In the genomic region with DNA sequence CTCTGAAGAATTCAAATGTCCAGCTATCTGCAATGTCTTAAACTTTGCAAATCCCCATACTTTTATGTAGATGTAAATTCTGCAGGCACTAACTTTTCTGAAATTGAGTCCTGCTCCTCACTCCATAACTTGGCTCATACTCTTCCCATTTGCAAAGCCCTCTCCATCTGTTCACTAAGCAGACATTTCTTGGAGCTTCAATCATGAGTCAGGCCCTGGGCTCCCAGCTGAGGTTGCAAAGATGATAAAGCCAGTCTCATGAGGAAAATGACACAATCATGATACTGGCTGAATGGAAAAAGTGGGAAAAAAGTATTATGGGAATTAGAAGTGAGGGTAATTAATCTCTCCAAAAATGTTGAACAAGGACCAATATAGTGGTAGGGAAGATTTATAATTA, we compare ENCODE assay signal across 18 cellular contexts.
"Had no signal": no experiment of that assay in that cellular context is flagged by ENCODE, and none has a peak within 500 bp of the region (broad histone marks: within the 10 kb centered on the region; RNA-seq: fewer than 3 reads in every experiment).

No MANE protein-coding gene starts in this region.

- H3K4me3 Mint-ChIP-seq: activated CD4-positive, alpha-beta memory T cell treated with anti-CD3 and anti-CD28 coated beads for 36 hours; activated CD4-positive, alpha-beta T cell treated with anti-CD3 and anti-CD28 coated beads for 36 hours; activated CD8-positive, alpha-beta memory T cell treated with anti-CD3 and anti-CD28 coated beads, Interleukin-2, amount 10 ng/mL, durations not matched to agents 7 days and 5 days; activated naive CD4-positive, alpha-beta T cell treated with anti-CD3 and anti-CD28 coated beads, Interleukin-2, amount 10 ng/mL, durations not matched to agents 7 days and 5 days; memory B cell; naive thymus-derived CD8-positive, alpha-beta T cell; stimulated activated memory B cell treated with anti-CD40 and anti-IgM and Interleukin-4, amounts not matched to agents 10 μg/mL and 1 μg/mL and 100 μg/mL, for 72 hours; T-helper 1 cell treated with Interleukin-12 subunit alpha and Interleukin-12 subunit beta and Interleukin-4 antibody, amounts not matched to agents 30 μg/mL and 1 μg/mL, for 36 hours had no signal

- H3K4me1 Mint-ChIP-seq: activated CD4-positive, alpha-beta T cell treated with anti-CD3 and anti-CD28 coated beads for 36 hours; activated CD8-positive, alpha-beta memory T cell treated with anti-CD3 and anti-CD28 coated beads, Interleukin-2, amount 10 ng/mL, durations not matched to agents 7 days and 5 days; activated naive CD4-positive, alpha-beta T cell treated with anti-CD3 and anti-CD28 coated beads, Interleukin-2, amount 10 ng/mL, durations not matched to agents 7 days and 5 days; memory B cell; naive thymus-derived CD8-positive, alpha-beta T cell; stimulated activated memory B cell treated with anti-CD40 and anti-IgM and Interleukin-4, amounts not matched to agents 10 μg/mL and 1 μg/mL and 100 μg/mL, for 72 hours had no signal

- DNase-seq: activated CD4-positive, alpha-beta memory T cell treated with anti-CD3 and anti-CD28 coated beads for 36 hours; activated CD4-positive, alpha-beta T cell treated with anti-CD3 and anti-CD28 coated beads for 36 hours; activated CD8-positive, alpha-beta memory T cell treated with anti-CD3 and anti-CD28 coated beads, Interleukin-2, amount 10 ng/mL, durations not matched to agents 7 days and 5 days; activated naive CD4-positive, alpha-beta T cell treated with anti-CD3 and anti-CD28 coated beads, Interleukin-2, amount 10 ng/mL, durations not matched to agents 7 days and 5 days; activated T-cell treated with anti-CD3 and anti-CD28 coated beads, Interleukin-2, amount 50 U/mL, for 1 hour; central memory CD4-positive, alpha-beta T cell; effector CD8-positive, alpha-beta T cell; left ventricle myocardium inferior; naive thymus-derived CD8-positive, alpha-beta T cell; stimulated activated CD4-positive, alpha-beta T cell treated with anti-CD3 and anti-CD28 coated beads, Interleukin-2, amount 100 ng/mL, for 48 hours had no signal

- H3K36me3 ChIP-seq: left ventricle myocardium inferior had no signal

- H3K4me3 ChIP-seq: coronary artery, hepatocyte, left ventricle myocardium inferior had no signal

- H2AFZ ChIP-seq: hepatocyte, parathyroid adenoma had no signal

- ATAC-seq: activated CD4-positive, alpha-beta T cell treated with anti-CD3 and anti-CD28 coated beads for 36 hours; activated CD8-positive, alpha-beta memory T cell treated with anti-CD3 and anti-CD28 coated beads, Interleukin-2, amount 10 ng/mL, durations not matched to agents 7 days and 5 days; naive thymus-derived CD8-positive, alpha-beta T cell; stimulated activated memory B cell treated with anti-CD40 and anti-IgM and Interleukin-4, amounts not matched to agents 10 μg/mL and 1 μg/mL and 100 μg/mL, for 72 hours had no signal

- H3K27me3 Mint-ChIP-seq: activated CD4-positive, alpha-beta memory T cell treated with anti-CD3 and anti-CD28 coated beads for 36 hours; activated CD4-positive, alpha-beta T cell treated with anti-CD3 and anti-CD28 coated beads for 36 hours; activated CD8-positive, alpha-beta memory T cell treated with anti-CD3 and anti-CD28 coated beads, Interleukin-2, amount 10 ng/mL, durations not matched to agents 7 days and 5 days; activated naive CD4-positive, alpha-beta T cell treated with anti-CD3 and anti-CD28 coated beads, Interleukin-2, amount 10 ng/mL, durations not matched to agents 7 days and 5 days; memory B cell; stimulated activated memory B cell treated with anti-CD40 and anti-IgM and Interleukin-4, amounts not matched to agents 10 μg/mL and 1 μg/mL and 100 μg/mL, for 72 hours had no signal

- FAIRE-seq: endothelial cell of umbilical vein, keratinocyte had no signal

- H3K9ac ChIP-seq: parathyroid adenoma had no signal

- H3K27ac Mint-ChIP-seq: activated CD4-positive, alpha-beta memory T cell treated with anti-CD3 and anti-CD28 coated beads for 36 hours; activated CD4-positive, alpha-beta T cell treated with anti-CD3 and anti-CD28 coated beads for 36 hours; activated CD8-positive, alpha-beta memory T cell treated with anti-CD3 and anti-CD28 coated beads, Interleukin-2, amount 10 ng/mL, durations not matched to agents 7 days and 5 days; activated naive CD4-positive, alpha-beta T cell treated with anti-CD3 and anti-CD28 coated beads, Interleukin-2, amount 10 ng/mL, durations not matched to agents 7 days and 5 days; memory B cell; naive thymus-derived CD8-positive, alpha-beta T cell; stimulated activated memory B cell treated with anti-CD40 and anti-IgM and Interleukin-4, amounts not matched to agents 10 μg/mL and 1 μg/mL and 100 μg/mL, for 72 hours; T-helper 1 cell treated with Interleukin-12 subunit alpha and Interleukin-12 subunit beta and Interleukin-4 antibody, amounts not matched to agents 30 μg/mL and 1 μg/mL, for 36 hours had no signal

- H3K27ac ChIP-seq: coronary artery, hepatocyte, left ventricle myocardium inferior, parathyroid adenoma had no signal

- H3K4me2 ChIP-seq: hepatocyte had no signal

- H3K79me2 ChIP-seq: hepatocyte, parathyroid adenoma had no signal

- H3K36me3 Mint-ChIP-seq: activated CD4-positive, alpha-beta memory T cell treated with anti-CD3 and anti-CD28 coated beads for 36 hours; activated CD8-positive, alpha-beta memory T cell treated with anti-CD3 and anti-CD28 coated beads, Interleukin-2, amount 10 ng/mL, durations not matched to agents 7 days and 5 days; activated naive CD4-positive, alpha-beta T cell treated with anti-CD3 and anti-CD28 coated beads, Interleukin-2, amount 10 ng/mL, durations not matched to agents 7 days and 5 days; memory B cell; stimulated activated memory B cell treated with anti-CD40 and anti-IgM and Interleukin-4, amounts not matched to agents 10 μg/mL and 1 μg/mL and 100 μg/mL, for 72 hours had no signal

- H3K4me1 ChIP-seq: left ventricle myocardium inferior, parathyroid adenoma had no signal

- H3K27me3 ChIP-seq: hepatocyte had no signal
